In genomic region chr17:59914274-59914854, GRCh38 we compare ENCODE assay signal across 1 cellular context.
A peak's percentile ranks its signal among the peaks of the same experiment; 100 is the strongest.
TF ChIP-seq lines count a peak whose summit lies in the region.

No MANE protein-coding gene starts in this region.

TF ChIP-seq in HepG2, 621 proteins besides CTCF, POLR2A, EP300 and RAD21 (continued from another document):
- TF ChIP-seq BRF2 (CRISPR knock-in tag; IDR thresholded peaks at IDR 0.05) (no peak), MXI1 (IDR thresholded peaks at IDR 0.05; ENCODE audit: borderline replicate concordance, low read depth, low read length) (no peak), SMC3 (IDR thresholded peaks at IDR 0.05; ENCODE audit: low read length) (peak; percentile 64), ZBTB26 (CRISPR knock-in tag; IDR thresholded peaks at IDR 0.05; ENCODE audit: borderline replicate concordance) (no peak), ARID3A (IDR thresholded peaks at IDR 0.05; ENCODE audit: low read depth, low read length) (peak; percentile 81), ZNF629 (CRISPR knock-in tag; conservative IDR thresholded peaks at IDR 0.05) (no peak), SAP130 (CRISPR knock-in tag; IDR thresholded peaks at IDR 0.05; ENCODE audit: low read depth) (0 out of 2 replicates have a peak, but pooled peaks have one; percentile 10), PRDM10 (CRISPR knock-in tag; IDR thresholded peaks at IDR 0.05; ENCODE audit: low read depth) (no peak), IRF2 (CRISPR knock-in tag; IDR thresholded peaks at IDR 0.05) (no peak)
